In genomic region chr4:125359363-125359762, GRCh38 we compare ENCODE assay signal across 23 cellular contexts. TPM values are rescaled to one million over a fixed set of nuclear protein-coding genes. Genes with fewer than 3 reads are reported as not detected.
"Had no signal": no experiment of that assay in that cellular context is flagged by ENCODE, and none has a peak within 500 bp of the region (broad histone marks: within the 10 kb centered on the region; RNA-seq: fewer than 3 reads in every experiment).

No MANE protein-coding gene starts in this region.

- H3K27ac ChIP-seq: cardiac muscle cell, coronary artery, dorsolateral prefrontal cortex, neutrophil, ovary, upper lobe of right lung had no signal

- H3K4me3 ChIP-seq: cardiac muscle cell, coronary artery, dorsolateral prefrontal cortex, ovary, skin epidermis, upper lobe of right lung had no signal

- H3K4me1 ChIP-seq: upper lobe of right lung had no signal

- H3K9me3 ChIP-seq: neutrophil, ovary, upper lobe of right lung had no signal

- DNase-seq: activated B cell treated with CpG ODN at 0.5 μM for 24 hours; activated naive CD4-positive, alpha-beta T cell; activated T-cell treated with anti-CD3 and anti-CD28 coated beads for 4 hours; activated T-cell treated with anti-CD3 and anti-CD28 coated beads, Interleukin-2, amount 50 U/mL, for 72 hours; anterior cingulate cortex; dorsolateral prefrontal cortex; effector memory CD8-positive, alpha-beta T cell; erythroblast; foreskin fibroblast; head of caudate nucleus; hippocampal formation; left cardiac atrium; mammary epithelial cell; natural killer cell; ovary; stimulated activated CD4-positive, alpha-beta T cell treated with anti-CD3 and anti-CD28 coated beads, Interleukin-4, amount 100 ng/mL, for 24 hours; T-helper 1 cell; upper lobe of right lung had no signal

- H3K36me3 ChIP-seq: cardiac muscle cell, neutrophil, ovary, upper lobe of right lung had no signal

- H3K27me3 ChIP-seq: cardiac muscle cell, dorsolateral prefrontal cortex, neutrophil, ovary, upper lobe of right lung had no signal

- ATAC-seq: activated T-cell treated with anti-CD3 and anti-CD28 coated beads, Interleukin-2, amount 50 U/mL, for 72 hours; effector memory CD8-positive, alpha-beta T cell; left cardiac atrium; natural killer cell; stimulated activated effector memory CD8-positive, alpha-beta T cell treated with anti-CD3 and anti-CD28 coated beads, Interleukin-12 subunit alpha, Interleukin-12 subunit beta, amount 100 ng/mL, for 72 hours; upper lobe of right lung had no signal

RNA-seq across cellular contexts. Expression of gene FAT4, which starts 44.6 kb away (rescaled TPM):
- total RNA-seq: activated B cell treated with CpG ODN at 0.5 μM for 24 hours; activated T-cell treated with anti-CD3 and anti-CD28 coated beads, Interleukin-2, amount 50 U/mL, for 72 hours had no signal
